ENCODE assay signal across 11 cellular contexts in the genomic region with DNA sequence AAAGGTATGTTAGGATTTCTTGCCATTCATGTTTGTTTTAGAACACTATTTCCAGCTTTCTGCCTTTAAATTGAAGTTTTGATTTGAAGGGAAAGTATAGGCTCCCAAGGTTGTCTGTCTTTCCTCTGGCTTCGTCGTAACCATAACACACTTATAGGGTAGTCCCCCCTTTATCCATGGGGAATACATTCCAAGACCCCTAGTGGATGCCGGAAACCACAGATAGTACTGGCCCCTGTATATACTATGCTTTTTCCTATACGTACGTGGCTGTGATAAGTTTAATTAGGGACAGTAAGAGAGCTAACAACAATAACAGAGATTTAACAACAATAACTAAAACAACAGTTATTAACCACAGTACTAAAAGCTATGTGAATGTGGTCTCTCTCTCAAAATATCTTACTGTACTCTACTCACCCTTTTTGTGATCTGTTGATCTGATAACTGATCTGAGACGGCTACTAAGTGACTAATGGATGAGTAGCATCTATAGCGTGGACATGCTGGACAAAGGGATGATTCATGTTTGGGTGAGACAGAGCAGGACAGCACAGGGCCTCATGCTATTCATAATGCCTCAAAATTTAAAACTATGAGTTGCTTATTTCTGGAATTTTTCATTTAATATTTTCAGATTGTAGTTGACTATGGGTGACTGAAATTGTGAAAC.
DNase-seq lines count a peak whose midpoint lies in the region; ATAC-seq and TF ChIP-seq lines count a peak whose summit lies in the region.
"Had no signal": no experiment of that assay in that cellular context is flagged by ENCODE, and none has a peak within 500 bp of the region (broad histone marks: within the 10 kb centered on the region; RNA-seq: fewer than 3 reads in every experiment).

No MANE protein-coding gene starts in this region.

- H4K8ac ChIP-seq in trophoblast cell (ENCODE audit: low read depth, low read length), result no peak overlapping the region

- H3K27me3 ChIP-seq in SK-N-SH (ENCODE audit: insufficient read depth) (no peaks in the 10 kb centered on the region), trophoblast cell (ENCODE audit: insufficient read depth, low read length) (no peaks in the 10 kb centered on the region)

- peaks cover 0 to 2% of the 10 kb centered on the region in 2 donors for H3K9me3 Mint-ChIP-seq in activated T-cell treated with anti-CD3 and anti-CD28 coated beads, Interleukin-2, amount 50 U/mL, for 72 hours

- peak; percentile 35 to 98 for TF ChIP-seq EP300 in SK-N-SH (IDR thresholded peaks at IDR 0.05; ENCODE audit: borderline replicate concordance in 1 of 2, low read depth in 1 of 2, low read length in 1 of 2)

- H3K4me3 ChIP-seq in SK-N-SH (ENCODE audit: low read depth in 2 of 2, low read length in 1 of 2) (peak overlapping the region; percentile 13 to 38; a peak in 3 of 4 replicates), trophoblast cell (ENCODE audit: low read depth, low read length) (no peak overlapping the region)

- H3K79me1 ChIP-seq in trophoblast cell (ENCODE audit: low read length), result no peaks in the 10 kb centered on the region

- ATAC-seq in activated T-cell treated with anti-CD3 and anti-CD28 coated beads, Interleukin-2, amount 50 U/mL, for 72 hours (replicated peaks in 1 of 2), result no peak

- no peak; the same call in 1 of the 2 replicates for TF ChIP-seq RAD21 in SK-N-SH (IDR thresholded peaks at IDR 0.05; ENCODE audit: low read length)

- H2BK120ac ChIP-seq in trophoblast cell (ENCODE audit: insufficient read depth, low read length, poor library complexity), result peak overlapping the region; percentile 39

- no peaks in the 10 kb centered on the region for H3K9me2 ChIP-seq in SK-N-SH

- H2BK12ac ChIP-seq in trophoblast cell (ENCODE audit: low read length), result no peak overlapping the region

- POLR2A ChIA-PET in SK-N-SH (lab: Yijun Ruan, JAX), result interaction anchor here (1.7 kb wide), 1 partner anchor 12 kb away, joined by 4 read pairs; no protein-coding TSS in a partner anchor

- H2AFZ ChIP-seq in SK-N-SH (ENCODE audit: low read depth) (no peak overlapping the region), trophoblast cell (ENCODE audit: insufficient read depth, low read length, poor library complexity) (no peak overlapping the region)

- TF ChIP-seq CTCF in SK-N-SH (IDR thresholded peaks at IDR 0.05) (peak; percentile 53), GM20000 (IDR thresholded peaks at IDR 0.05; ENCODE audit: extremely low read depth, missing control alignments) (no peak)

- DNase-seq in ELR (ENCODE audit: low read depth) (peak; percentile 36), SK-N-SH (peak; percentile 36), fibroblast of the conjunctiva (ENCODE audit: low read depth) (peak; percentile 36), trophoblast cell (peak; percentile 69 to 93), posterior cingulate gyrus (no peak), GM20000 (ENCODE audit: low spot score) (no peak)
- DNase-seq in activated T-cell treated with anti-CD3 and anti-CD28 coated beads, Interleukin-2, amount 50 U/mL, for 1 hour, result no peak
- DNase-seq in activated T-cell treated with anti-CD3 and anti-CD28 coated beads, Interleukin-2, amount 50 U/mL, for 72 hours, result no peak
- DNase-seq: activated CD8-positive, alpha-beta memory T cell treated with anti-CD3 and anti-CD28 coated beads, Interleukin-2, amount 50 U/mL, for 48 hours; amygdala; Calu3 had no signal

- no peak overlapping the region for H3K14ac ChIP-seq in trophoblast cell (ENCODE audit: low read length)

- H3K9me3 ChIP-seq in SK-N-SH (no peaks in the 10 kb centered on the region), trophoblast cell (ENCODE audit: insufficient read depth, low read depth, low read length) (no peaks in the 10 kb centered on the region)

- peaks cover 32% of the 10 kb centered on the region for H3F3A ChIP-seq in SK-N-SH (replicated peaks; ENCODE audit: insufficient read depth)

- no peak overlapping the region for H2BK5ac ChIP-seq in trophoblast cell (ENCODE audit: low read depth, low read length, poor library complexity)

- H3K18ac ChIP-seq in trophoblast cell (ENCODE audit: low read length), result no peak overlapping the region

- H3K27ac ChIP-seq in SK-N-SH (ENCODE audit: low read depth in 2 of 2, low read length in 1 of 2) (peak overlapping the region; percentile 91 to 93), trophoblast cell (ENCODE audit: low read depth, low read length) (peak overlapping the region; percentile 77)

- no peak overlapping the region for H4K12ac ChIP-seq in trophoblast cell (ENCODE audit: low read depth, low read length)

- H3K79me2 ChIP-seq in SK-N-SH (ENCODE audit: insufficient read depth), result peaks cover 10% of the 10 kb centered on the region; the same call in 1 of the 2 replicates
- no peaks in the 10 kb centered on the region for H3K79me2 ChIP-seq in trophoblast cell (ENCODE audit: control insufficient read depth, insufficient read depth, low read length, poor library complexity)

- no peak overlapping the region for H3K23ac ChIP-seq in trophoblast cell (ENCODE audit: low read length)

- H3K27ac Mint-ChIP-seq in activated T-cell treated with anti-CD3 and anti-CD28 coated beads, Interleukin-2, amount 50 U/mL, for 72 hours, result no peak overlapping the region

- H3K4ac ChIP-seq in trophoblast cell (ENCODE audit: low read depth, low read length), result no peak overlapping the region

- WGBS in SK-N-SH (ENCODE audit: low lambda C conversion rate), result 12% methylated on average over 7 of the region's 7 CpGs
- WGBS in trophoblast cell (ENCODE audit: extremely low coverage, insufficient coverage, insufficient read length), result no CpG with 5 or more reads among the region's 7 CpGs

- no peaks in the 10 kb centered on the region for H3K27me3 Mint-ChIP-seq in activated T-cell treated with anti-CD3 and anti-CD28 coated beads, Interleukin-2, amount 50 U/mL, for 72 hours (ENCODE audit: low read depth)

- no peak overlapping the region for H4K91ac ChIP-seq in trophoblast cell (ENCODE audit: low read depth, low read length)

- CTCF ChIA-PET in SK-N-SH (lab: Yijun Ruan, JAX), result interaction anchor here (0.7 to 2.1 kb wide), 2 partner anchors 9 to 11 kb away, joined by 4 to 10 read pairs; no protein-coding TSS in a partner anchor

- H2AK5ac ChIP-seq in trophoblast cell (ENCODE audit: low read length), result no peak overlapping the region

- H3K4me1 ChIP-seq in SK-N-SH (ENCODE audit: control insufficient read depth in 1 of 2, insufficient read depth in 2 of 2, low read depth in 1 of 2, low read length in 1 of 2), result peaks cover 21 to 41% of the 10 kb centered on the region in 2 experiments; a peak in 3 of 4 replicates
- H3K4me1 ChIP-seq in trophoblast cell (ENCODE audit: control insufficient read depth in 1 of 2, insufficient read depth in 2 of 2, low read length in 2 of 2), result peaks cover 6 to 7% of the 10 kb centered on the region in 2 experiments

- intact Hi-C loops in posterior cingulate gyrus (cut with DNase I), result no loop called here

- H3K36me3 ChIP-seq in SK-N-SH (replicated peaks in 1 of 2; ENCODE audit: control insufficient read depth in 1 of 2, insufficient read depth in 2 of 2, low read length in 1 of 2) (no peaks in the 10 kb centered on the region), trophoblast cell (ENCODE audit: control insufficient read depth in 1 of 2, insufficient read depth in 2 of 2, low read length in 2 of 2) (no peaks in the 10 kb centered on the region)

- H3K36me3 Mint-ChIP-seq in activated T-cell treated with anti-CD3 and anti-CD28 coated beads, Interleukin-2, amount 50 U/mL, for 72 hours (ENCODE audit: insufficient read depth in 2 of 2), result no peaks in the 10 kb centered on the region

- H3K4me1 Mint-ChIP-seq in activated T-cell treated with anti-CD3 and anti-CD28 coated beads, Interleukin-2, amount 50 U/mL, for 72 hours (ENCODE audit: low read depth), result no peaks in the 10 kb centered on the region

- peak overlapping the region; percentile 48; the same call in 1 of the 2 replicates for H3K9ac ChIP-seq in SK-N-SH
- H3K9ac ChIP-seq in trophoblast cell (ENCODE audit: low read length), result no peak overlapping the region

- H3K4me2 ChIP-seq in SK-N-SH (peak overlapping the region; percentile 64), trophoblast cell (ENCODE audit: low read length) (no peak overlapping the region)

- no peaks in the 10 kb centered on the region; the same call in 1 of the 2 replicates for H4K20me1 ChIP-seq in SK-N-SH (ENCODE audit: insufficient read depth)

- H3K4me3 Mint-ChIP-seq in activated T-cell treated with anti-CD3 and anti-CD28 coated beads, Interleukin-2, amount 50 U/mL, for 72 hours, result no peak overlapping the region

TF ChIP-seq in SK-N-SH, 30 proteins besides CTCF, POLR2A, EP300 and RAD21 (continues in another document):
- no peak for TF ChIP-seq SMC3 (IDR thresholded peaks at IDR 0.05; ENCODE audit: low read depth, low read length)
- peak; percentile 100 for TF ChIP-seq FOSL2 (IDR thresholded peaks at IDR 0.05; ENCODE audit: borderline replicate concordance, low read depth)
- TF ChIP-seq POLR2AphosphoS5 (IDR thresholded peaks at IDR 0.05; ENCODE audit: low read depth, low read length), result peak; percentile 96
- TF ChIP-seq, protein P1, sequence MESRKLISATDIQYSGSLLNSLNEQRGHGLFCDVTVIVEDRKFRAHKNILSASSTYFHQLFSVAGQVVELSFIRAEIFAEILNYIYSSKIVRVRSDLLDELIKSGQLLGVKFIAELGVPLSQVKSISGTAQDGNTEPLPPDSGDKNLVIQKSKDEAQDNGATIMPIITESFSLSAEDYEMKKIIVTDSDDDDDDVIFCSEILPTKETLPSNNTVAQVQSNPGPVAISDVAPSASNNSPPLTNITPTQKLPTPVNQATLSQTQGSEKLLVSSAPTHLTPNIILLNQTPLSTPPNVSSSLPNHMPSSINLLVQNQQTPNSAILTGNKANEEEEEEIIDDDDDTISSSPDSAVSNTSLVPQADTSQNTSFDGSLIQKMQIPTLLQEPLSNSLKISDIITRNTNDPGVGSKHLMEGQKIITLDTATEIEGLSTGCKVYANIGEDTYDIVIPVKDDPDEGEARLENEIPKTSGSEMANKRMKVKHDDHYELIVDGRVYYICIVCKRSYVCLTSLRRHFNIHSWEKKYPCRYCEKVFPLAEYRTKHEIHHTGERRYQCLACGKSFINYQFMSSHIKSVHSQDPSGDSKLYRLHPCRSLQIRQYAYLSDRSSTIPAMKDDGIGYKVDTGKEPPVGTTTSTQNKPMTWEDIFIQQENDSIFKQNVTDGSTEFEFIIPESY (IDR thresholded peaks at IDR 0.05; ENCODE audit: borderline replicate concordance, low read depth), result peak; percentile 89
- peak; percentile 96 for TF ChIP-seq RXRA (IDR thresholded peaks at IDR 0.05; ENCODE audit: borderline replicate concordance, low read depth)
- TF ChIP-seq SIN3A (IDR thresholded peaks at IDR 0.05; ENCODE audit: borderline replicate concordance, low read depth, low read length), result peak; percentile 93
- no peak for TF ChIP-seq NRF1 (IDR thresholded peaks at IDR 0.05; ENCODE audit: low read depth, low read length)

Comparison
In these comparisons a context has a peak if more than half of its experiments do, and no peak if none do; other contexts are left out.
1. DNase-seq: peak in ELR (single experiment), SK-N-SH (single experiment), fibroblast of the conjunctiva (single experiment) and trophoblast cell (2 of 2); none in activated T-cell treated with anti-CD3 and anti-CD28 coated beads, Interleukin-2, amount 50 U/mL, for 1 hour (single experiment), posterior cingulate gyrus (0 of 10), activated T-cell treated with anti-CD3 and anti-CD28 coated beads, Interleukin-2, amount 50 U/mL, for 72 hours (0 of 2) and GM20000 (single experiment).